21 cellular contexts compared by ENCODE assay signal in the genomic region with DNA sequence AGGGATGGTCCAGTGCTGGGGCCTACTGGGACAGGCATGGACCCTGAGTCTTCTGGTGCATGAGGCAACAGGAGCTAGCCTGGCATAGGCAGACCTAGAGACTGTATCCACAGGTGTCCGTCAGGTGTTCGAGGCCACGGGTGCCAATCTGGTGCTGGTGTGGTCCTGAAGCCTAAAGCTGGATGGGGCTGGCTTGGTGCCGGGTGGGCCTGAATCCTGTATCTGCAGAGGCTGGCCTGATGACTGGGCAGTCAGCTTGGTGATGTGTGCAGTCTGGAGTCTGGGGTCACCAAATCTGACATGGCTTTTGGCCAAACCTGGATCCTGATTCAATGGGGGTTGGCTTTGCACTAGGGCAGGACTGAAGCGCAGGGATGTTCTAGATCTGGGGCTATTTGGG.
DNase-seq lines count a peak whose midpoint lies in the region; ATAC-seq, FAIRE-seq and TF ChIP-seq lines count a peak whose summit lies in the region.
"Had no signal": no experiment of that assay in that cellular context is flagged by ENCODE, and none has a peak within 500 bp of the region (broad histone marks: within the 10 kb centered on the region; RNA-seq: fewer than 3 reads in every experiment).

No MANE protein-coding gene starts in this region.

- no peak overlapping the region for H3K4me3 ChIP-seq in bronchial epithelial cell (ENCODE audit: low read depth, low read length)
- no peak overlapping the region for H3K4me3 ChIP-seq in gastroesophageal sphincter
- no peak overlapping the region for H3K4me3 ChIP-seq in kidney (ENCODE audit: low read length in 2 of 2)
- H3K4me3 ChIP-seq: A549; BLaER1 treated with 17β-estradiol and CSF1 and Interleukin-3, amounts not matched to agents 10 nM and 100 nM had no signal

- H3K9ac ChIP-seq in kidney (ENCODE audit: low read length in 2 of 2), result no peak overlapping the region
- H3K9ac ChIP-seq: BLaER1 treated with 17β-estradiol and CSF1 and Interleukin-3, amounts not matched to agents 10 nM and 100 nM had no signal

- FAIRE-seq in bronchial epithelial cell (lab: Jason Lieb, UNC) (peak; percentile 70), kidney (lab: Jason Lieb, UNC) (no peak)
- FAIRE-seq: A549, D721Med, G401.6, GM12891, GM19239 had no signal

- ATAC-seq in gastroesophageal sphincter, result peak; percentile 28
- ATAC-seq: A549; CD8-positive, alpha-beta T cell had no signal

- no CpG with 5 or more reads among the region's 5 CpGs for WGBS in gastroesophageal sphincter (ENCODE audit: low coverage in 1 of 2), 2 donors

- H3K27ac ChIP-seq in gastroesophageal sphincter, result no peak overlapping the region
- H3K27ac ChIP-seq in kidney (ENCODE audit: low read depth in 2 of 2, low read length in 2 of 2), result no peak overlapping the region
- H3K27ac ChIP-seq: 22Rv1; A549; BLaER1 treated with 17β-estradiol and CSF1 and Interleukin-3, amounts not matched to agents 10 nM and 100 nM; C4-2B had no signal

- no peak for TF ChIP-seq EP300 in gastroesophageal sphincter (IDR thresholded peaks at IDR 0.05)

- TF ChIP-seq CTCF in bronchial epithelial cell (IDR thresholded peaks at IDR 0.05; ENCODE audit: insufficient read depth, low read length, severe bottlenecking) (no peak), gastroesophageal sphincter (IDR thresholded peaks at IDR 0.05) (no peak), kidney (IDR thresholded peaks at IDR 0.05; ENCODE audit: borderline replicate concordance, extremely low read depth, insufficient read depth) (no peak)

- intact Hi-C loops in kidney (cut with DNase I), result no loop called here

- DNase-seq in bronchial epithelial cell (ENCODE audit: low read depth) (no peak), kidney (peak; percentile 48), NCI-H2107 treated with DMSO at 0.1 percent for 48 hours (lab: John Stamatoyannopoulos, UW; ENCODE audit: unreplicated experiment) (no peak), iPS-NIHi7 (ENCODE audit: extremely low spot score) (no peak), activated T-cell treated with anti-CD3 and anti-CD28 coated beads for 4 hours (no peak)
- DNase-seq: AML-193; Caco-2; Calu3; CD4-positive, alpha-beta T cell; CD8-positive, alpha-beta T cell; DMS79 treated with DMSO at 0.1 percent for 48 hours; GF-D8 had no signal

- H3K27me3 ChIP-seq in bronchial epithelial cell (ENCODE audit: control insufficient read depth, insufficient read depth, low read length), result no peaks in the 10 kb centered on the region
- H3K27me3 ChIP-seq in gastroesophageal sphincter, result no peaks in the 10 kb centered on the region

- H3K36me3 ChIP-seq in bronchial epithelial cell (ENCODE audit: control insufficient read depth, insufficient read depth, low read length), result no peaks in the 10 kb centered on the region
- no peaks in the 10 kb centered on the region for H3K36me3 ChIP-seq in gastroesophageal sphincter
- no peaks in the 10 kb centered on the region for H3K36me3 ChIP-seq in kidney (ENCODE audit: control insufficient read depth in 1 of 2, insufficient read depth in 2 of 2, low read length in 2 of 2)
- H3K36me3 ChIP-seq: BLaER1 treated with 17β-estradiol and CSF1 and Interleukin-3, amounts not matched to agents 10 nM and 100 nM had no signal

- H3K4me1 ChIP-seq in gastroesophageal sphincter, result no peaks in the 10 kb centered on the region
- H3K4me1 ChIP-seq in kidney (ENCODE audit: control insufficient read depth in 1 of 2, insufficient read depth in 1 of 2, low read depth in 1 of 2, low read length in 2 of 2), result no peaks in the 10 kb centered on the region
- H3K4me1 ChIP-seq: A549; BLaER1 treated with 17β-estradiol and CSF1 and Interleukin-3, amounts not matched to agents 10 nM and 100 nM; Caco-2 had no signal

- no peak for TF ChIP-seq POLR2A in gastroesophageal sphincter (IDR thresholded peaks at IDR 0.05)

- no peaks in the 10 kb centered on the region for H3K9me3 ChIP-seq in gastroesophageal sphincter
- H3K9me3 ChIP-seq in kidney (ENCODE audit: control insufficient read depth in 1 of 2, low read length in 2 of 2), result no peaks in the 10 kb centered on the region
- H3K9me3 ChIP-seq: A549, Caco-2 had no signal
